Comparison of ENCODE assay signal across 1 cellular context in the genomic region with DNA sequence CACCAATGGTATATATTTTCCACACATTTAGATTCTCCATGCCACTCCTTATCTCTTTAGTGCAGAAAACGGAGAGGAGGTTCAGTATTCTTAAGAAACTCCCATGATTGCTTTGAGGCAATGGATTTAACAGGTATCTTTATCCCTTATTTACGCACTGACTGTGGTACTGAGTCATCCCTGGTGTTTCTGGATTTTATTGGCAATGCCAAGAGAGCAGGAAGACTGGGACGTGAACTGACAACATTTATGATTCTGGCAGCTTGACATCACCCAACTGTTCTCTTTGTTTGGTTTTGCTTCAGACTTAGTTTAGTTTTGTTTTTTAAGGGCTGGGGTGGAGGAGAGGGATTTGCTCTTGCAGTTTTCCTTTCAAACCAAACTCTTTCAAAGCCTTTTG.
TF ChIP-seq lines count a peak whose summit lies in the region.

No MANE protein-coding gene starts in this region.

TF ChIP-seq in H1, 55 proteins besides CTCF, POLR2A, EP300 and RAD21:
- no peak for TF ChIP-seq CTBP2 (IDR thresholded peaks at IDR 0.05; ENCODE audit: borderline replicate concordance, insufficient read depth, insufficient read length, low read length)
- TF ChIP-seq JUN (IDR thresholded peaks at IDR 0.05; ENCODE audit: low read depth, low read length) = no peak
- no peak for TF ChIP-seq TEAD4 (IDR thresholded peaks at IDR 0.05; ENCODE audit: low read depth, low read length)
- TF ChIP-seq NRF1 (IDR thresholded peaks at IDR 0.05; ENCODE audit: low read depth, low read length) = no peak
- no peak for TF ChIP-seq EZH2 (IDR thresholded peaks at IDR 0.05; ENCODE audit: low read depth, low read length, severe bottlenecking)
- no peak for TF ChIP-seq TBP (IDR thresholded peaks at IDR 0.05; ENCODE audit: low read depth, low read length)
- TF ChIP-seq RNF2 (IDR thresholded peaks at IDR 0.05; ENCODE audit: borderline replicate concordance, low read depth, low read length, missing control alignments, poor library complexity, severe bottlenecking) = no peak
- TF ChIP-seq SIRT6 (IDR thresholded peaks at IDR 0.05; ENCODE audit: low read length) = no peak
